21 cellular contexts compared by ENCODE assay signal in genomic region chr6:41408982-41409381, GRCh38.
A peak's percentile ranks its signal among the peaks of the same experiment; 100 is the strongest.
DNase-seq lines count a peak whose midpoint lies in the region.
"Had no signal": no experiment of that assay in that cellular context is flagged by ENCODE, and none has a peak within 500 bp of the region (broad histone marks: within the 10 kb centered on the region; RNA-seq: fewer than 3 reads in every experiment).

No MANE protein-coding gene starts in this region.

- intact Hi-C loops in CD4-positive, alpha-beta memory T cell (cut with micrococcal nuclease): no loop called here

- H3K4me3 ChIP-seq in H7 (ENCODE audit: insufficient read depth, low read depth, low read length) (peak overlapping the region; percentile 4; the same call in 1 of the 2 replicates), iPS-11a (ENCODE audit: low read depth, low read length) (peak overlapping the region; percentile 13), neuronal stem cell (ENCODE audit: low read length in 2 of 2) (no peak overlapping the region)
- H3K4me3 ChIP-seq in CD4-positive, alpha-beta memory T cell (ENCODE audit: low read length in 2 of 2): no peak overlapping the region
- H3K4me3 ChIP-seq: A549; BLaER1 treated with 17β-estradiol and CSF1 and Interleukin-3, amounts not matched to agents 10 nM and 100 nM; GM23248 had no signal

- H3K4me2 ChIP-seq in neuronal stem cell (ENCODE audit: insufficient read depth, low read length, poor library complexity, severe bottlenecking): peak overlapping the region; percentile 52
- H3K4me2 ChIP-seq: A549; BLaER1 treated with 17β-estradiol and CSF1 and Interleukin-3, amounts not matched to agents 10 nM and 100 nM had no signal

- DNase-seq in H7 (peak; percentile 79), cerebellar cortex (ENCODE audit: low spot score) (peak; percentile 58), neuronal stem cell (ENCODE audit: low spot score) (no peak), NCI-H446 (lab: John Stamatoyannopoulos, UW) (no peak), LoVo (ENCODE audit: low spot score) (no peak), NCI-H146 treated with DMSO at 0.1 percent for 48 hours (lab: John Stamatoyannopoulos, UW; ENCODE audit: unreplicated experiment) (no peak)
- no peak for DNase-seq in CD4-positive, alpha-beta memory T cell
- DNase-seq: DND-41, GM23248, HFFc6, IMR-90, Karpas-422, MM.1S, NCI-H1092 treated with DMSO at 0.1 percent for 48 hours, NCI-H187, NCI-H226, OCI-M1, SHP77 treated with DMSO at 0.1 percent for 48 hours had no signal

- no peak overlapping the region for H2BK120ac ChIP-seq in neuronal stem cell (ENCODE audit: low read depth, low read length)

- peaks cover 0 to 7% of the 10 kb centered on the region in 2 donors for H3K9me3 ChIP-seq in neuronal stem cell (replicated peaks in 1 of 2; ENCODE audit: control insufficient read depth in 2 of 2, insufficient read depth in 1 of 2, low read depth in 1 of 2, low read length in 2 of 2)
- no peaks in the 10 kb centered on the region for H3K9me3 ChIP-seq in CD4-positive, alpha-beta memory T cell (ENCODE audit: control insufficient read depth in 1 of 2, low read length in 2 of 2)
- H3K9me3 ChIP-seq: A549 had no signal

- no peak overlapping the region for H3K9ac ChIP-seq in neuronal stem cell (ENCODE audit: low read depth, low read length, poor library complexity)
- H3K9ac ChIP-seq: BLaER1 treated with 17β-estradiol and CSF1 and Interleukin-3, amounts not matched to agents 10 nM and 100 nM; GM23248 had no signal

- H3K4me1 Mint-ChIP-seq in CD4-positive, alpha-beta memory T cell: no peaks in the 10 kb centered on the region

- WGBS in neuronal stem cell (ENCODE audit: extremely low coverage in 2 of 2, insufficient read length in 2 of 2, insufficient replicate concordance in 1 of 2), 2 donors: no CpG with 5 or more reads among the region's 29 CpGs

- H2BK5ac ChIP-seq in neuronal stem cell (ENCODE audit: low read length): no peak overlapping the region

- POLR2A ChIA-PET in CD4-positive, alpha-beta memory T cell (lab: Charles Lee; ENCODE audit: partially characterized antibody): no interaction called here

- no peak overlapping the region for H3K27ac Mint-ChIP-seq in CD4-positive, alpha-beta memory T cell
- H3K27ac Mint-ChIP-seq: HFFc6 had no signal

- no peak overlapping the region for H2BK12ac ChIP-seq in neuronal stem cell (ENCODE audit: low read length)

- H2BK15ac ChIP-seq in neuronal stem cell (ENCODE audit: low read length): peak overlapping the region; percentile 12

- no peak overlapping the region for H3K23ac ChIP-seq in neuronal stem cell (ENCODE audit: low read depth, low read length, poor library complexity)

- H2AK5ac ChIP-seq in neuronal stem cell (ENCODE audit: low read depth, low read length): no peak overlapping the region

- CTCF ChIA-PET in CD4-positive, alpha-beta memory T cell (lab: Charles Lee; ENCODE audit: partially characterized antibody): interaction anchor here (1.2 kb wide), 1 partner anchor 16 kb away, joined by 4 read pairs; no protein-coding TSS in a partner anchor

- no peak overlapping the region for H3K4ac ChIP-seq in neuronal stem cell (ENCODE audit: low read length)

- H3K18ac ChIP-seq in neuronal stem cell (ENCODE audit: low read length): peak overlapping the region; percentile 76

- H3K4me1 ChIP-seq in neuronal stem cell (ENCODE audit: control insufficient read depth in 2 of 2, insufficient read depth in 1 of 2, low read depth in 1 of 2, low read length in 2 of 2): peaks cover 0 to 23% of the 10 kb centered on the region in 2 donors
- no peaks in the 10 kb centered on the region for H3K4me1 ChIP-seq in CD4-positive, alpha-beta memory T cell (ENCODE audit: insufficient read depth, low read length)
- H3K4me1 ChIP-seq: A549 had no signal

- H3K36me3 Mint-ChIP-seq in CD4-positive, alpha-beta memory T cell: no peaks in the 10 kb centered on the region

- H3K27me3 Mint-ChIP-seq in CD4-positive, alpha-beta memory T cell: peaks cover 4 to 21% of the 10 kb centered on the region in 2 donors

- H3K79me1 ChIP-seq in neuronal stem cell (ENCODE audit: low read depth, low read length): no peaks in the 10 kb centered on the region

- no peak overlapping the region for H3K27ac ChIP-seq in neuronal stem cell (replicated peaks; ENCODE audit: low read length)
- no peak overlapping the region for H3K27ac ChIP-seq in CD4-positive, alpha-beta memory T cell (ENCODE audit: low read depth, low read length)
- H3K27ac ChIP-seq: A549; BLaER1 treated with 17β-estradiol and CSF1 and Interleukin-3, amounts not matched to agents 10 nM and 100 nM; GM23248 had no signal

- no peak overlapping the region for H4K91ac ChIP-seq in neuronal stem cell (ENCODE audit: low read depth, low read length, poor library complexity)

- H3K27me3 ChIP-seq in H7 (ENCODE audit: control insufficient read depth, insufficient read depth, low read length): peaks cover 99% of the 10 kb centered on the region
- peaks cover 16 to 100% (median 85%) of the 10 kb centered on the region in 3 experiments for H3K27me3 ChIP-seq in neuronal stem cell (ENCODE audit: control insufficient read depth in 3 of 3, insufficient read depth in 3 of 3, low read depth in 1 of 3, low read length in 3 of 3)
- no peaks in the 10 kb centered on the region for H3K27me3 ChIP-seq in CD4-positive, alpha-beta memory T cell (ENCODE audit: insufficient read depth, low read length)
- H3K27me3 ChIP-seq: BLaER1 treated with 17β-estradiol and CSF1 and Interleukin-3, amounts not matched to agents 10 nM and 100 nM had no signal

- peaks cover 0 to 7% (median 0%) of the 10 kb centered on the region in 8 donors for H3K9me3 Mint-ChIP-seq in CD4-positive, alpha-beta memory T cell
- H3K9me3 Mint-ChIP-seq: HFFc6 had no signal

- H3K4me3 Mint-ChIP-seq in CD4-positive, alpha-beta memory T cell: no peak overlapping the region
- H3K4me3 Mint-ChIP-seq: HFFc6 had no signal

- H3K14ac ChIP-seq in neuronal stem cell (ENCODE audit: low read length): no peak overlapping the region

- no peaks in the 10 kb centered on the region for H3K36me3 ChIP-seq in H7 (replicated peaks; ENCODE audit: control insufficient read depth, insufficient read depth, low read length)
- no peaks in the 10 kb centered on the region for H3K36me3 ChIP-seq in neuronal stem cell (replicated peaks in 1 of 2; ENCODE audit: control insufficient read depth in 2 of 2, insufficient read depth in 2 of 2, low read length in 2 of 2)
- no peaks in the 10 kb centered on the region for H3K36me3 ChIP-seq in CD4-positive, alpha-beta memory T cell (ENCODE audit: insufficient read depth, low read length)
- H3K36me3 ChIP-seq: BLaER1 treated with 17β-estradiol and CSF1 and Interleukin-3, amounts not matched to agents 10 nM and 100 nM had no signal

- no peak overlapping the region for H4K8ac ChIP-seq in neuronal stem cell (ENCODE audit: low read depth, low read length)

- H2AFZ ChIP-seq in neuronal stem cell (ENCODE audit: low read length): peak overlapping the region; percentile 33
- H2AFZ ChIP-seq: GM23248 had no signal

Comparison
In these comparisons a context has a peak if more than half of its experiments do, and no peak if none do; other contexts are left out.
1. DNase-seq: peak in H7 (single experiment) and cerebellar cortex (single experiment); none in neuronal stem cell (single experiment), CD4-positive, alpha-beta memory T cell (0 of 5), NCI-H446 (0 of 2), LoVo (single experiment) and NCI-H146 treated with DMSO at 0.1 percent for 48 hours (single experiment).
2. H3K4me3 ChIP-seq: peak in H7 (single experiment) and iPS-11a (single experiment); none in neuronal stem cell (0 of 2) and CD4-positive, alpha-beta memory T cell (0 of 2).